Comparison of ENCODE assay signal across 9 cellular contexts in the genomic region with DNA sequence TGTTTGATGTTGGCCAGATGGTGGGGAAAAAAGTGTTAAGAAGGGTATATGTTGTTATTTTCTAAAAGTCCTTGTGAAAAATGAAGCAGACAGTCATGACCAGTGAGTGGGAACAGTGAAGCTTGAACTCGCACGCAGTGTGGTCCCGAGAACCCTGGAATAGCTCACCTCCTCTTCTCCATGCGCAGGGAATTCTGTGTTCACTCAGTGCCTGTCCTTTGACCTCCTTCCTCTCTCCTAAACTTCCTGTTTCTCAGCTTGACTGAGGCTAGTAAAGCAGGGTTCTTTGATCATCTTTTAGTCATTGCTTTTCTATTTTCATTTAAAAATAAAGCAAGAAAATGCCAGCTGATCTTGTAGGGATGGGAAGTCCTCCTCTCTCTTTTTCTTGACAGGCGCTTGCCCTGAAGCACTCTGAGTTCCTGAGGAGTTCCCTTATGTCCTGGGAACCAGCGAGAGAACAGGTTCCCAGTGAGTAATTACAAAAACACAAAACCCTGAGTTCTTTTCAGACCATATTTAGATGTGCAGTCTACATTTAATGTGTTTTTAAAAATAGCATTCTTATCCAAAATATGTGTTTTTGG.
DNase-seq lines count a peak whose midpoint lies in the region; ATAC-seq, FAIRE-seq and TF ChIP-seq lines count a peak whose summit lies in the region.
"Had no signal": no experiment of that assay in that cellular context is flagged by ENCODE, and none has a peak within 500 bp of the region (broad histone marks: within the 10 kb centered on the region; RNA-seq: fewer than 3 reads in every experiment).

No MANE protein-coding gene starts in this region.

- POLR2A ChIA-PET in BJ (lab: Charles Lee) = no interaction called here
- POLR2A ChIA-PET in activated CD4-positive, alpha-beta memory T cell treated with anti-CD3 and anti-CD28 coated beads for 36 hours (lab: Charles Lee) = no interaction called here

- H4K20me1 ChIP-seq in osteoblast (ENCODE audit: insufficient read depth, low read length) = peaks cover 57% of the 10 kb centered on the region

- H3K4me2 ChIP-seq in osteoblast (ENCODE audit: insufficient read depth, low read length) = no peak overlapping the region

- peaks cover 95% of the 10 kb centered on the region for H3K79me2 ChIP-seq in osteoblast (ENCODE audit: insufficient read depth, low read length)

- H3K4me3 Mint-ChIP-seq in activated CD4-positive, alpha-beta memory T cell treated with anti-CD3 and anti-CD28 coated beads for 36 hours = no peak overlapping the region

- H2AFZ ChIP-seq in osteoblast (ENCODE audit: low read length) = no peak overlapping the region

- H3K4me3 ChIP-seq in BJ (ENCODE audit: low read depth, low read length) (no peak overlapping the region), fibroblast of mammary gland (ENCODE audit: control insufficient read depth, low read depth, low read length) (no peak overlapping the region), osteoblast (ENCODE audit: insufficient read depth, low read length) (no peak overlapping the region)

- intact Hi-C loops in activated CD4-positive, alpha-beta memory T cell treated with anti-CD3 and anti-CD28 coated beads for 36 hours (cut with micrococcal nuclease) = no loop called here

- CTCF ChIA-PET in BJ (lab: Yijun Ruan, JAX) = interaction anchor here (1.5 kb wide), 1 partner anchor 11 kb away, joined by 4 read pairs; no protein-coding TSS in a partner anchor
- CTCF ChIA-PET in activated CD4-positive, alpha-beta memory T cell treated with anti-CD3 and anti-CD28 coated beads for 36 hours (lab: Charles Lee) = no interaction called here

- FAIRE-seq in GM12892 (lab: Jason Lieb, UNC) = no peak
- FAIRE-seq: urothelium cell line had no signal

- H3K27me3 Mint-ChIP-seq in activated CD4-positive, alpha-beta memory T cell treated with anti-CD3 and anti-CD28 coated beads for 36 hours = no peaks in the 10 kb centered on the region

- peaks cover 7% of the 10 kb centered on the region for H3K9me3 Mint-ChIP-seq in activated CD4-positive, alpha-beta memory T cell treated with anti-CD3 and anti-CD28 coated beads for 36 hours

- peaks cover 5% of the 10 kb centered on the region; the same call in 1 of the 2 replicates for H3K36me3 ChIP-seq in BJ (ENCODE audit: control insufficient read depth, insufficient read depth, low read length)
- peaks cover 11% of the 10 kb centered on the region for H3K36me3 ChIP-seq in osteoblast (ENCODE audit: insufficient read depth, low read length)

- no peaks in the 10 kb centered on the region for H3K9me3 ChIP-seq in osteoblast (ENCODE audit: low read depth, low read length)

- H3K4me1 Mint-ChIP-seq in activated CD4-positive, alpha-beta memory T cell treated with anti-CD3 and anti-CD28 coated beads for 36 hours (ENCODE audit: low read depth) = peaks cover 67% of the 10 kb centered on the region

- H3K4me1 ChIP-seq in osteoblast (ENCODE audit: insufficient read depth, low read length) = peaks cover 25% of the 10 kb centered on the region

- H3K36me3 Mint-ChIP-seq in activated CD4-positive, alpha-beta memory T cell treated with anti-CD3 and anti-CD28 coated beads for 36 hours = peaks cover 29% of the 10 kb centered on the region

- no peak for TF ChIP-seq CTCF in BJ (IDR thresholded peaks at IDR 0.05; ENCODE audit: insufficient read depth, low read depth, low read length)
- no peak for TF ChIP-seq CTCF in fibroblast of mammary gland (conservative IDR thresholded peaks at IDR 0.05; ENCODE audit: control insufficient read depth, insufficient read depth, low read depth, low read length)
- TF ChIP-seq CTCF in osteoblast (IDR thresholded peaks at IDR 0.05; ENCODE audit: extremely low read depth, low read depth, low read length) = no peak

- peak overlapping the region; percentile 94 for H3K27ac ChIP-seq in osteoblast (ENCODE audit: low read depth, low read length)

- ATAC-seq in HG02973 (IDR thresholded peaks at IDR 0.05; ENCODE audit: unreplicated experiment) = no peak
- no peak for ATAC-seq in HG03457 (IDR thresholded peaks at IDR 0.05; ENCODE audit: unreplicated experiment)

- no peak for TF ChIP-seq POLR2A in GM12892 (IDR thresholded peaks at IDR 0.05; ENCODE audit: low read depth, low read length)

- peak overlapping the region; percentile 79 for H3K27ac Mint-ChIP-seq in activated CD4-positive, alpha-beta memory T cell treated with anti-CD3 and anti-CD28 coated beads for 36 hours

- H3K27me3 ChIP-seq in BJ (ENCODE audit: control insufficient read depth, insufficient read depth, low read length) (no peaks in the 10 kb centered on the region), osteoblast (ENCODE audit: insufficient read depth, low read length) (no peaks in the 10 kb centered on the region)

- DNase-seq in BJ (ENCODE audit: low read depth) = peak; percentile 22
- no peak for DNase-seq in activated CD4-positive, alpha-beta memory T cell treated with anti-CD3 and anti-CD28 coated beads for 36 hours
- peak; percentile 72 for DNase-seq in fibroblast of mammary gland (ENCODE audit: low read depth)
- DNase-seq in osteoblast (ENCODE audit: insufficient read length, low spot score, missing footprints) = peak; percentile 82
- DNase-seq in GM12892 (ENCODE audit: insufficient read length) = no peak
- no peak for DNase-seq in SHP77 (lab: John Stamatoyannopoulos, UW)

Comparison
In these comparisons a context has a peak if more than half of its experiments do, and no peak if none do; other contexts are left out.
1. DNase-seq: peak in BJ (single experiment), fibroblast of mammary gland (single experiment) and osteoblast (single experiment); none in activated CD4-positive, alpha-beta memory T cell treated with anti-CD3 and anti-CD28 coated beads for 36 hours (single experiment), GM12892 (single experiment) and SHP77 (0 of 2).